Comparison of ENCODE assay signal across 8 cellular contexts in genomic region chr20:3203315-3204123, GRCh38. TPM values are rescaled to one million over a fixed set of nuclear protein-coding genes. Genes with fewer than 3 reads are reported as not detected.
A peak's percentile ranks its signal among the peaks of the same experiment; 100 is the strongest.
DNase-seq lines count a peak whose midpoint lies in the region; ATAC-seq and TF ChIP-seq lines count a peak whose summit lies in the region.

No MANE protein-coding gene starts in this region.

- H3K27ac Mint-ChIP-seq in naive thymus-derived CD4-positive, alpha-beta T cell = peak overlapping the region; percentile 91 to 98 (median 96)

- H3K4me3 ChIP-seq in MG63 (peak overlapping the region; percentile 81), vagina (peak overlapping the region; percentile 59 to 93)
- peak overlapping the region; percentile 99 for H3K4me3 ChIP-seq in naive thymus-derived CD4-positive, alpha-beta T cell (ENCODE audit: low read length)

- intact Hi-C loops in naive thymus-derived CD4-positive, alpha-beta T cell (cut with micrococcal nuclease) = loop anchor here (1.0 to 10.0 kb wide), 8 partner anchors 30 to 271 kb away; partner anchors contain the start of genes DNAAF9 (in 2 of the 2), LZTS3 (in 2 of the 2), ATRN (in 1 of the 2) and FASTKD5 (in 1 of the 2)
- intact Hi-C loops in vagina (cut with DNase I) = loop anchor here (1.0 kb wide), 1 partner anchor 46 kb away; no protein-coding TSS in a partner anchor

- H3K9me3 Mint-ChIP-seq in naive thymus-derived CD4-positive, alpha-beta T cell = no peaks in the 10 kb centered on the region

- H3K27ac ChIP-seq in naive thymus-derived CD4-positive, alpha-beta T cell (ENCODE audit: low read depth, low read length) = peak overlapping the region; percentile 91
- peak overlapping the region; percentile 75 for H3K27ac ChIP-seq in vagina

- peaks cover 15 to 24% (median 17%) of the 10 kb centered on the region in 7 donors for H3K4me1 Mint-ChIP-seq in naive thymus-derived CD4-positive, alpha-beta T cell

- no peak for TF ChIP-seq CTCF in vagina (IDR thresholded peaks at IDR 0.05)

- POLR2A ChIA-PET in naive thymus-derived CD4-positive, alpha-beta T cell (lab: Charles Lee) = interaction anchor here (0.8 to 1.5 kb wide), 8 partner anchors 8 to 110 kb away, joined by 3 to 7 read pairs (median 4); no protein-coding TSS in a partner anchor

- peak; percentile 24 for ATAC-seq in GM21619 (IDR thresholded peaks at IDR 0.05; ENCODE audit: unreplicated experiment)
- ATAC-seq in naive thymus-derived CD4-positive, alpha-beta T cell = no peak

- CTCF ChIA-PET in naive thymus-derived CD4-positive, alpha-beta T cell (lab: Charles Lee) = interaction anchor here (0.9 to 1.7 kb wide), 3 partner anchors 13 to 113 kb away, joined by 3 to 6 read pairs (median 4); no protein-coding TSS in a partner anchor

- DNase-seq in DMS53 (lab: John Stamatoyannopoulos, UW) = peak; percentile 85
- peak; percentile 19 for DNase-seq in MG63
- peak; percentile 22 to 29 for DNase-seq in activated CD4-positive, alpha-beta T cell treated with anti-CD3 and anti-CD28 coated beads for 4 hours
- DNase-seq in erythroblast (lab: John Stamatoyannopoulos, UW) = peak; percentile 79 to 82
- peak in 2 of 9 donors; percentile 11 to 16 for DNase-seq in naive thymus-derived CD4-positive, alpha-beta T cell
- DNase-seq in vagina (ENCODE audit: extremely low spot score in 2 of 2) = no peak
- no peak for DNase-seq in HuH-7 (ENCODE audit: low spot score)

- TF ChIP-seq POLR2A in erythroblast (IDR thresholded peaks at IDR 0.05; ENCODE audit: low read length) = no peak
- TF ChIP-seq POLR2A in vagina (IDR thresholded peaks at IDR 0.05) = no peak

- H3K36me3 ChIP-seq in MG63 (peaks cover 4% of the 10 kb centered on the region), vagina (peaks cover 0 to 30% of the 10 kb centered on the region in 2 donors)
- peaks cover 0 to 36% (median 7%) of the 10 kb centered on the region in 3 experiments for H3K36me3 ChIP-seq in naive thymus-derived CD4-positive, alpha-beta T cell (ENCODE audit: control insufficient read depth in 2 of 3, insufficient read depth in 3 of 3, low read length in 3 of 3)

- no peaks in the 10 kb centered on the region for H3K27me3 ChIP-seq in MG63
- H3K27me3 ChIP-seq in naive thymus-derived CD4-positive, alpha-beta T cell (ENCODE audit: control insufficient read depth in 2 of 2, insufficient read depth in 2 of 2, low read length in 2 of 2) = no peaks in the 10 kb centered on the region
- H3K27me3 ChIP-seq in vagina = no peaks in the 10 kb centered on the region

- peak overlapping the region; percentile 91 to 97 (median 95) for H3K4me3 Mint-ChIP-seq in naive thymus-derived CD4-positive, alpha-beta T cell

- no peaks in the 10 kb centered on the region for H3K9me3 ChIP-seq in MG63
- H3K9me3 ChIP-seq in naive thymus-derived CD4-positive, alpha-beta T cell (ENCODE audit: control insufficient read depth in 2 of 3, low read length in 3 of 3) = no peaks in the 10 kb centered on the region
- H3K9me3 ChIP-seq in vagina = no peaks in the 10 kb centered on the region

- H3K36me3 Mint-ChIP-seq in naive thymus-derived CD4-positive, alpha-beta T cell = peaks cover 0 to 22% (median 17%) of the 10 kb centered on the region in 5 donors

- peaks cover 12 to 14% of the 10 kb centered on the region in 2 donors for H3K4me1 ChIP-seq in naive thymus-derived CD4-positive, alpha-beta T cell (ENCODE audit: control insufficient read depth in 2 of 2, insufficient read depth in 2 of 2, low read length in 2 of 2)
- peaks cover 23% of the 10 kb centered on the region for H3K4me1 ChIP-seq in vagina

- no peaks in the 10 kb centered on the region for H3K27me3 Mint-ChIP-seq in naive thymus-derived CD4-positive, alpha-beta T cell

RNA-seq across cellular contexts. Expression of gene DDRGK1, which starts 1.0 kb away (rescaled TPM):
- total RNA-seq in MG63 (2014; rRNA removed; shearing (Covaris generic); ENCODE audit: low replicate concordance) = 21.7 and 33.5 TPM in 2 replicates
- total RNA-seq in naive thymus-derived CD4-positive, alpha-beta T cell = 10 to 100 TPM; 39.4 to 60.3 (median 46.6) TPM
- 10 to 100 TPM; 40.6 to 58.0 TPM for polyA plus RNA-seq in naive thymus-derived CD4-positive, alpha-beta T cell
- total RNA-seq in vagina = 61.4 TPM

RNA-seq across cellular contexts. Expression of gene ITPA, which starts 5.8 kb away (rescaled TPM):
- total RNA-seq in MG63 (2014; rRNA removed; shearing (Covaris generic); ENCODE audit: low replicate concordance) = 41.3 and 48.5 TPM in 2 replicates
- 10 to 100 TPM; 37.7 to 71.2 (median 43.5) TPM for total RNA-seq in naive thymus-derived CD4-positive, alpha-beta T cell
- 10 to 100 TPM; 50.1 to 62.3 TPM for polyA plus RNA-seq in naive thymus-derived CD4-positive, alpha-beta T cell
- 52.5 TPM for total RNA-seq in vagina

RNA-seq across cellular contexts. Expression of gene LZTS3, which starts 30.2 kb away (rescaled TPM):
- total RNA-seq in MG63 (2014; rRNA removed; shearing (Covaris generic); ENCODE audit: low replicate concordance) = 0.03 TPM in 1 of 2 replicates, not detected in the other
- 10 to 100 TPM in 4 of 5 experiments, under 1 TPM in 1; 0.73 to 34.6 (median 22.0) TPM for total RNA-seq in naive thymus-derived CD4-positive, alpha-beta T cell
- polyA plus RNA-seq in naive thymus-derived CD4-positive, alpha-beta T cell = 1 to 10 TPM; 4.4 to 4.8 TPM
- total RNA-seq in vagina = 12.8 TPM

RNA-seq across cellular contexts. Expression of gene SLC4A11, which starts 35.5 kb away (rescaled TPM):
- 0.20 TPM in 1 of 2 replicates, not detected in the other for total RNA-seq in MG63 (2014; rRNA removed; shearing (Covaris generic); ENCODE audit: low replicate concordance)
- 1 to 10 TPM in 2 of 5 experiments, under 1 TPM in 2, not detected in 1; 0.19 to 1.5 (median 0.93) TPM for total RNA-seq in naive thymus-derived CD4-positive, alpha-beta T cell
- not detected for polyA plus RNA-seq in naive thymus-derived CD4-positive, alpha-beta T cell
- 4.9 TPM for total RNA-seq in vagina

RNA-seq across cellular contexts. Expression of gene FASTKD5, which starts 43.9 kb away (rescaled TPM):
- 6.9 and 7.9 TPM in 2 replicates for total RNA-seq in MG63 (2014; rRNA removed; shearing (Covaris generic); ENCODE audit: low replicate concordance)
- total RNA-seq in naive thymus-derived CD4-positive, alpha-beta T cell = 10 to 100 TPM; 24.5 to 41.9 (median 30.6) TPM
- polyA plus RNA-seq in naive thymus-derived CD4-positive, alpha-beta T cell = 10 to 100 TPM; 21.2 to 26.3 TPM
- 10.3 TPM for total RNA-seq in vagina

Comparison
In these comparisons a context has a peak if more than half of its experiments do, and no peak if none do; other contexts are left out.
1. DNase-seq: peak in DMS53 (single experiment), MG63 (single experiment), activated CD4-positive, alpha-beta T cell treated with anti-CD3 and anti-CD28 coated beads for 4 hours (2 of 2) and erythroblast (2 of 2); none in vagina (0 of 2) and HuH-7 (single experiment).
2. Peak in every context shown above with its lines, with median percentiles within 50 percentile points of each other: H3K4me3 ChIP-seq.